ENCODE assay signal across 9 cellular contexts in genomic region chr12:4526923-4527546, GRCh38. TPM values are rescaled to one million over a fixed set of nuclear protein-coding genes. Genes with fewer than 3 reads are reported as not detected.
A peak's percentile ranks its signal among the peaks of the same experiment; 100 is the strongest.
DNase-seq lines count a peak whose midpoint lies in the region; ATAC-seq and TF ChIP-seq lines count a peak whose summit lies in the region.
"Had no signal": no experiment of that assay in that cellular context is flagged by ENCODE, and none has a peak within 500 bp of the region (broad histone marks: within the 10 kb centered on the region; RNA-seq: fewer than 3 reads in every experiment).

No MANE protein-coding gene starts in this region.

- peaks cover 3 to 5% (median 4%) of the 10 kb centered on the region in 4 donors for H3K4me1 Mint-ChIP-seq in CD4-positive, CD25-positive, alpha-beta regulatory T cell
- H3K4me1 Mint-ChIP-seq in activated T-helper 1 cell treated with anti-CD3 and anti-CD28 coated beads, Interleukin-12 subunit alpha, Interleukin-12 subunit beta, Interleukin-2, Interleukin-4 antibody, amounts not matched to agents 30 ng/mL and 10 ng/mL and 1 ng/mL, durations not matched to agents 14 hours and 24 hours and 36 hours (ENCODE audit: low read depth) = no peaks in the 10 kb centered on the region
- no peaks in the 10 kb centered on the region for H3K4me1 Mint-ChIP-seq in stimulated activated effector memory CD8-positive, alpha-beta T cell treated with anti-CD3 and anti-CD28 coated beads, Interleukin-12 subunit alpha, Interleukin-12 subunit beta, amount 100 ng/mL, for 72 hours
- H3K4me1 Mint-ChIP-seq: activated naive CD4-positive, alpha-beta T cell treated with anti-CD3 and anti-CD28 coated beads, Interleukin-2, amount 50 U/mL, for 24 hours had no signal

- no peaks in the 10 kb centered on the region for H3K27me3 ChIP-seq in CD4-positive, CD25-positive, alpha-beta regulatory T cell (ENCODE audit: control insufficient read depth, insufficient read depth, low read length)
- no peaks in the 10 kb centered on the region for H3K27me3 ChIP-seq in adrenal gland

- no peaks in the 10 kb centered on the region for H3K9me3 ChIP-seq in CD4-positive, CD25-positive, alpha-beta regulatory T cell (ENCODE audit: control insufficient read depth in 2 of 2, low read length in 2 of 2)
- H3K9me3 ChIP-seq in adrenal gland (replicated peaks in 1 of 3) = no peaks in the 10 kb centered on the region

- H3K9me3 Mint-ChIP-seq in CD4-positive, CD25-positive, alpha-beta regulatory T cell = no peaks in the 10 kb centered on the region
- no peaks in the 10 kb centered on the region for H3K9me3 Mint-ChIP-seq in activated T-helper 1 cell treated with anti-CD3 and anti-CD28 coated beads, Interleukin-12 subunit alpha, Interleukin-12 subunit beta, Interleukin-2, Interleukin-4 antibody, amounts not matched to agents 30 ng/mL and 10 ng/mL and 1 ng/mL, durations not matched to agents 14 hours and 24 hours and 36 hours
- H3K9me3 Mint-ChIP-seq in stimulated activated effector memory CD8-positive, alpha-beta T cell treated with anti-CD3 and anti-CD28 coated beads, Interleukin-12 subunit alpha, Interleukin-12 subunit beta, amount 100 ng/mL, for 72 hours = no peaks in the 10 kb centered on the region
- H3K9me3 Mint-ChIP-seq: activated naive CD4-positive, alpha-beta T cell treated with anti-CD3 and anti-CD28 coated beads, Interleukin-2, amount 50 U/mL, for 24 hours had no signal

- no peaks in the 10 kb centered on the region for H3K27me3 Mint-ChIP-seq in CD4-positive, CD25-positive, alpha-beta regulatory T cell
- H3K27me3 Mint-ChIP-seq in activated T-helper 1 cell treated with anti-CD3 and anti-CD28 coated beads, Interleukin-12 subunit alpha, Interleukin-12 subunit beta, Interleukin-2, Interleukin-4 antibody, amounts not matched to agents 30 ng/mL and 10 ng/mL and 1 ng/mL, durations not matched to agents 14 hours and 24 hours and 36 hours (ENCODE audit: insufficient read depth) = no peaks in the 10 kb centered on the region
- H3K27me3 Mint-ChIP-seq: activated naive CD4-positive, alpha-beta T cell treated with anti-CD3 and anti-CD28 coated beads, Interleukin-2, amount 50 U/mL, for 24 hours had no signal

- ATAC-seq in CD4-positive, CD25-positive, alpha-beta regulatory T cell (ENCODE audit: low read depth in 2 of 2) = no peak
- no peak for ATAC-seq in GM18867 (IDR thresholded peaks at IDR 0.05; ENCODE audit: unreplicated experiment)
- ATAC-seq in stimulated activated effector memory CD8-positive, alpha-beta T cell treated with anti-CD3 and anti-CD28 coated beads, Interleukin-12 subunit alpha, Interleukin-12 subunit beta, amount 100 ng/mL, for 72 hours = no peak

- peak in 5 of 6 experiments; percentile 30 to 67 (median 57) for TF ChIP-seq CTCF in adrenal gland (IDR thresholded peaks at IDR 0.05)

- peaks cover 37% of the 10 kb centered on the region for H3K36me3 ChIP-seq in CD4-positive, CD25-positive, alpha-beta regulatory T cell (ENCODE audit: control insufficient read depth, insufficient read depth, low read length)
- H3K36me3 ChIP-seq in adrenal gland (replicated peaks in 1 of 2) = peaks cover 0 to 24% of the 10 kb centered on the region in 2 donors

- no peak for TF ChIP-seq POLR2A in adrenal gland (IDR thresholded peaks at IDR 0.05)

- no peak overlapping the region for H3K4me3 ChIP-seq in CD4-positive, CD25-positive, alpha-beta regulatory T cell (ENCODE audit: low read depth, low read length)
- H3K4me3 ChIP-seq in adrenal gland = no peak overlapping the region

- H3K27ac Mint-ChIP-seq in CD4-positive, CD25-positive, alpha-beta regulatory T cell = no peak overlapping the region
- H3K27ac Mint-ChIP-seq in activated T-helper 1 cell treated with anti-CD3 and anti-CD28 coated beads, Interleukin-12 subunit alpha, Interleukin-12 subunit beta, Interleukin-2, Interleukin-4 antibody, amounts not matched to agents 30 ng/mL and 10 ng/mL and 1 ng/mL, durations not matched to agents 14 hours and 24 hours and 36 hours = no peak overlapping the region
- no peak overlapping the region for H3K27ac Mint-ChIP-seq in stimulated activated effector memory CD8-positive, alpha-beta T cell treated with anti-CD3 and anti-CD28 coated beads, Interleukin-12 subunit alpha, Interleukin-12 subunit beta, amount 100 ng/mL, for 72 hours
- H3K27ac Mint-ChIP-seq: activated naive CD4-positive, alpha-beta T cell treated with anti-CD3 and anti-CD28 coated beads, Interleukin-2, amount 50 U/mL, for 24 hours had no signal

- H3K4me1 ChIP-seq in CD4-positive, CD25-positive, alpha-beta regulatory T cell (ENCODE audit: control insufficient read depth, insufficient read depth, low read length, poor library complexity, severe bottlenecking) = peaks cover 12% of the 10 kb centered on the region
- H3K4me1 ChIP-seq in adrenal gland (replicated peaks in 1 of 2) = no peaks in the 10 kb centered on the region

- DNase-seq in CD4-positive, CD25-positive, alpha-beta regulatory T cell = peak in 2 of 3 donors; percentile 36 to 48
- peak; percentile 30 for DNase-seq in HT-29 (ENCODE audit: low spot score)
- DNase-seq in adrenal gland = no peak
- DNase-seq in lung microvascular endothelial cell (ENCODE audit: low read depth in 2 of 2) = peak; percentile 18 to 32
- no peak for DNase-seq in activated T-helper 1 cell treated with anti-CD3 and anti-CD28 coated beads, Interleukin-12 subunit alpha, Interleukin-12 subunit beta, Interleukin-2, Interleukin-4 antibody, amounts not matched to agents 30 ng/mL and 10 ng/mL and 1 ng/mL, durations not matched to agents 14 hours and 24 hours and 36 hours (ENCODE audit: low spot score)
- DNase-seq in stimulated activated effector memory CD8-positive, alpha-beta T cell treated with anti-CD3 and anti-CD28 coated beads, Interleukin-12 subunit alpha, Interleukin-12 subunit beta, amount 100 ng/mL, for 72 hours (ENCODE audit: low spot score in 2 of 2) = no peak
- no peak for DNase-seq in H4 (ENCODE audit: low spot score)

- intact Hi-C loops in adrenal gland (cut with DNase I) = no loop called here
- intact Hi-C loops in activated T-helper 1 cell treated with anti-CD3 and anti-CD28 coated beads, Interleukin-12 subunit alpha, Interleukin-12 subunit beta, Interleukin-2, Interleukin-4 antibody, amounts not matched to agents 30 ng/mL and 10 ng/mL and 1 ng/mL, durations not matched to agents 14 hours and 24 hours and 36 hours (cut with micrococcal nuclease) = loop anchor here (1.0 to 5.0 kb wide), 4 partner anchors 11 to 640 kb away; partner anchors contain the start of gene RAD51AP1

- WGBS in adrenal gland, 4 donors = 94 to 98% (median 96%) methylated on average over 2 of the region's 2 CpGs

- H3K36me3 Mint-ChIP-seq in CD4-positive, CD25-positive, alpha-beta regulatory T cell = peaks cover 19% of the 10 kb centered on the region
- peaks cover 26% of the 10 kb centered on the region for H3K36me3 Mint-ChIP-seq in activated T-helper 1 cell treated with anti-CD3 and anti-CD28 coated beads, Interleukin-12 subunit alpha, Interleukin-12 subunit beta, Interleukin-2, Interleukin-4 antibody, amounts not matched to agents 30 ng/mL and 10 ng/mL and 1 ng/mL, durations not matched to agents 14 hours and 24 hours and 36 hours (ENCODE audit: low read depth)
- H3K36me3 Mint-ChIP-seq in stimulated activated effector memory CD8-positive, alpha-beta T cell treated with anti-CD3 and anti-CD28 coated beads, Interleukin-12 subunit alpha, Interleukin-12 subunit beta, amount 100 ng/mL, for 72 hours = peaks cover 60% of the 10 kb centered on the region

- H3K27ac ChIP-seq in CD4-positive, CD25-positive, alpha-beta regulatory T cell (ENCODE audit: insufficient read depth, low read length, poor library complexity, severe bottlenecking) = no peak overlapping the region
- H3K27ac ChIP-seq in adrenal gland = no peak overlapping the region

- no peak overlapping the region for H3K4me3 Mint-ChIP-seq in CD4-positive, CD25-positive, alpha-beta regulatory T cell
- H3K4me3 Mint-ChIP-seq in activated T-helper 1 cell treated with anti-CD3 and anti-CD28 coated beads, Interleukin-12 subunit alpha, Interleukin-12 subunit beta, Interleukin-2, Interleukin-4 antibody, amounts not matched to agents 30 ng/mL and 10 ng/mL and 1 ng/mL, durations not matched to agents 14 hours and 24 hours and 36 hours = no peak overlapping the region
- no peak overlapping the region for H3K4me3 Mint-ChIP-seq in stimulated activated effector memory CD8-positive, alpha-beta T cell treated with anti-CD3 and anti-CD28 coated beads, Interleukin-12 subunit alpha, Interleukin-12 subunit beta, amount 100 ng/mL, for 72 hours
- H3K4me3 Mint-ChIP-seq: activated naive CD4-positive, alpha-beta T cell treated with anti-CD3 and anti-CD28 coated beads, Interleukin-2, amount 50 U/mL, for 24 hours had no signal

RNA-seq across cellular contexts. Expression of gene RAD51AP1, which starts 11.7 kb away (rescaled TPM):
- total RNA-seq in CD4-positive, CD25-positive, alpha-beta regulatory T cell = 1.9 TPM
- polyA plus RNA-seq in CD4-positive, CD25-positive, alpha-beta regulatory T cell = 1 to 10 TPM; 1.1 to 5.7 (median 3.2) TPM
- 14.7 and 16.2 TPM in 2 replicates for total RNA-seq in HT-29 (2014; rRNA removed; shearing (Covaris generic))
- total RNA-seq in adrenal gland (1 to 10 TPM in 6 of 8 donors, under 1 TPM in 1, not detected in 1; 0.55 to 4.9 (median 1.9) TPM), lung microvascular endothelial cell (2.4 and 7.6 TPM in 2 replicates)
- 1 to 10 TPM in 2 of 3 donors, under 1 TPM in 1; 0.57 to 3.2 (median 1.1) TPM for polyA plus RNA-seq in adrenal gland
- total RNA-seq in activated T-helper 1 cell treated with anti-CD3 and anti-CD28 coated beads, Interleukin-12 subunit alpha, Interleukin-12 subunit beta, Interleukin-2, Interleukin-4 antibody, amounts not matched to agents 30 ng/mL and 10 ng/mL and 1 ng/mL, durations not matched to agents 14 hours and 24 hours and 36 hours = 34.1 and 39.4 TPM in 2 replicates
- total RNA-seq in H4 (2014; rRNA removed; shearing (Covaris generic)) = 42.9 and 64.2 TPM in 2 replicates

RNA-seq across cellular contexts. Expression of gene DYRK4, which starts 35.0 kb away (rescaled TPM):
- 11.4 TPM for total RNA-seq in CD4-positive, CD25-positive, alpha-beta regulatory T cell
- 10 to 100 TPM; 33.2 to 43.1 (median 37.7) TPM for polyA plus RNA-seq in CD4-positive, CD25-positive, alpha-beta regulatory T cell
- 6.5 and 8.6 TPM in 2 replicates for total RNA-seq in HT-29 (2014; rRNA removed; shearing (Covaris generic))
- total RNA-seq in adrenal gland = 10 to 100 TPM; 24.2 to 55.1 (median 37.4) TPM
- polyA plus RNA-seq in adrenal gland = 100 to 1,000 TPM in 2 of 3 donors, 10 to 100 TPM in 1; 59.7 to 123 (median 120) TPM
- total RNA-seq in lung microvascular endothelial cell = 47.1 and 47.8 TPM in 2 replicates
- 25.7 and 29.8 TPM in 2 replicates for total RNA-seq in activated T-helper 1 cell treated with anti-CD3 and anti-CD28 coated beads, Interleukin-12 subunit alpha, Interleukin-12 subunit beta, Interleukin-2, Interleukin-4 antibody, amounts not matched to agents 30 ng/mL and 10 ng/mL and 1 ng/mL, durations not matched to agents 14 hours and 24 hours and 36 hours
- 104 and 124 TPM in 2 replicates for total RNA-seq in H4 (2014; rRNA removed; shearing (Covaris generic))

Comparison
In these comparisons a context has a peak if more than half of its experiments do, and no peak if none do; other contexts are left out.
1. DNase-seq: peak in CD4-positive, CD25-positive, alpha-beta regulatory T cell (2 of 3), HT-29 (single experiment) and lung microvascular endothelial cell (2 of 2); none in adrenal gland (0 of 7), activated T-helper 1 cell treated with anti-CD3 and anti-CD28 coated beads, Interleukin-12 subunit alpha, Interleukin-12 subunit beta, Interleukin-2, Interleukin-4 antibody, amounts not matched to agents 30 ng/mL and 10 ng/mL and 1 ng/mL, durations not matched to agents 14 hours and 24 hours and 36 hours (single experiment), stimulated activated effector memory CD8-positive, alpha-beta T cell treated with anti-CD3 and anti-CD28 coated beads, Interleukin-12 subunit alpha, Interleukin-12 subunit beta, amount 100 ng/mL, for 72 hours (0 of 2) and H4 (single experiment).